8 cellular contexts compared by ENCODE assay signal in the genomic region with DNA sequence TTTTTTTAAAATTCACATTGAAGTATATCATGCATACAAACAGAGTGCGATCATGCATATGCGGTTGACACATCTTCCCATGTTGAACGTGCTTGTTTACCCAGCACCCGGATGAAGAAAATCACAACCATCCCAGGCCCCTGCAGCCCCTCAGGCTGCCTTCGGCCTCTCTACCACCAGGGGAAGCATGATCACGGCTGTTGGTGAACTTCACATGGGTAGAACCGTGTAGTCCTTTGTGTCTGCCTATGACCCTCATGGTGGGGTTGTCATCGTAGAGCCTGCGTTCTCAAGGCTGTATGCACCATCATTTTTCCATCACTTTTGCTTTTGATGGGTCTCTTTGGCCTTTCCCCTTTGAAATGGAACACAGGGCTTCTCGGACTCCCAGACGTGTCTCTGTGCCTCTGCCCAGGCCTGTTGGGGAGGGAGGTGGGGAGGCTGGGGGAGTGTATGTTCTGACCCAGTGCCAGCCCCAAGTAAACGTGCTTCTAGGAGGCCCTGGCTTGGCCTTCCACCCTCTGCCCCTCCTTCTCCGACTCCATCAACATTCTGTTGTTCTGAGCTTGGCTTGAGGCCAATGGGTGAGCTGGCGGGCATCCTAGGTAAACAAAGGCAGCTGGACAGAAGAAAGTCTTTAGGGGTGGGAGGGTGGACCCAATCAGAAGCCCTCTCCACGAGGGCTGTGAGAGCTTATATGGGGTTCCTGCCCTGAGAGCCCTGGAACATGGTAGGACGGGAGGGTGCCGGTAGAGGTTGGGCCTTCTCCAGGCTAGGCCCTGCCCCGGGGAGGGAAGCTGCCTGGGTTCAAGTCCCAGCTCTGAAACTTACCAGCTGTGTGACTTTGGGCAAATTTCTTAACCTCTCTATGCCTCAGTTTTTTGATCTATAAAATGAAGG. TPM values are rescaled to one million over a fixed set of nuclear protein-coding genes. Genes with fewer than 3 reads are reported as not detected.
DNase-seq lines count a peak whose midpoint lies in the region; ATAC-seq and TF ChIP-seq lines count a peak whose summit lies in the region.

No MANE protein-coding gene starts in this region.

- no peaks in the 10 kb centered on the region for H3K9me3 ChIP-seq in Peyer's patch

- in situ Hi-C loops in G401 (cut with HindIII; ENCODE audit: low sequenced_read_pairs) = no loop called here

- ATAC-seq in HG03565 (IDR thresholded peaks at IDR 0.05; ENCODE audit: unreplicated experiment) = no peak
- ATAC-seq in activated T-cell treated with anti-CD3 and anti-CD28 coated beads, Interleukin-2, amount 50 U/mL, for 72 hours (replicated peaks in 1 of 2) = no peak

- H3K4me3 Mint-ChIP-seq in HFFc6 = no peak overlapping the region
- no peak overlapping the region for H3K4me3 Mint-ChIP-seq in activated T-cell treated with anti-CD3 and anti-CD28 coated beads, Interleukin-2, amount 50 U/mL, for 72 hours

- H3K4me1 Mint-ChIP-seq in HFFc6 (ENCODE audit: low read depth) = peaks cover 62% of the 10 kb centered on the region
- H3K4me1 Mint-ChIP-seq in activated T-cell treated with anti-CD3 and anti-CD28 coated beads, Interleukin-2, amount 50 U/mL, for 72 hours (ENCODE audit: low read depth) = peaks cover 8% of the 10 kb centered on the region

- H3K27me3 ChIP-seq in Peyer's patch = no peaks in the 10 kb centered on the region

- DNase-seq in HFFc6 (no peak), Peyer's patch (peak in 2 of 3 donors; percentile 66 to 70), fibroblast of villous mesenchyme (ENCODE audit: low read depth) (peak; percentile 64), renal cortical epithelial cell (ENCODE audit: low read depth) (peak; percentile 79), G401 (ENCODE audit: low spot score) (no peak), SK-N-DZ (ENCODE audit: low spot score) (no peak)
- no peak for DNase-seq in activated T-cell treated with anti-CD3 and anti-CD28 coated beads, Interleukin-2, amount 50 U/mL, for 72 hours

- H3K4me3 ChIP-seq in Peyer's patch (no peak overlapping the region), fibroblast of villous mesenchyme (ENCODE audit: low read depth, low read length) (no peak overlapping the region)

- peak overlapping the region in 3 of 4 donors; percentile 18 to 77 (median 68) for H3K27ac ChIP-seq in Peyer's patch

- TF ChIP-seq CTCF in HFFc6 (IDR thresholded peaks at IDR 0.05) = no peak
- TF ChIP-seq CTCF in Peyer's patch (IDR thresholded peaks at IDR 0.05) = no peak
- peak; percentile 21 for TF ChIP-seq CTCF in fibroblast of villous mesenchyme (IDR thresholded peaks at IDR 0.05; ENCODE audit: insufficient read depth, low read depth, low read length)

- no peaks in the 10 kb centered on the region for H3K36me3 Mint-ChIP-seq in HFFc6 (ENCODE audit: low read depth)
- no peaks in the 10 kb centered on the region for H3K36me3 Mint-ChIP-seq in activated T-cell treated with anti-CD3 and anti-CD28 coated beads, Interleukin-2, amount 50 U/mL, for 72 hours (ENCODE audit: insufficient read depth in 2 of 2)

- peaks cover 0 to 35% (median 0%) of the 10 kb centered on the region in 4 donors for H3K4me1 ChIP-seq in Peyer's patch

- H3K9me3 Mint-ChIP-seq in HFFc6 = no peaks in the 10 kb centered on the region
- H3K9me3 Mint-ChIP-seq in activated T-cell treated with anti-CD3 and anti-CD28 coated beads, Interleukin-2, amount 50 U/mL, for 72 hours = no peaks in the 10 kb centered on the region

- H3K27ac Mint-ChIP-seq in HFFc6 = peak overlapping the region; percentile 73; the same call in 1 of the 2 replicates
- H3K27ac Mint-ChIP-seq in activated T-cell treated with anti-CD3 and anti-CD28 coated beads, Interleukin-2, amount 50 U/mL, for 72 hours = no peak overlapping the region

- TF ChIP-seq POLR2A in Peyer's patch (IDR thresholded peaks at IDR 0.05) = no peak

- H3K27me3 Mint-ChIP-seq in HFFc6 (ENCODE audit: insufficient read depth) = peaks cover 8% of the 10 kb centered on the region; the same call in 1 of the 2 replicates
- H3K27me3 Mint-ChIP-seq in activated T-cell treated with anti-CD3 and anti-CD28 coated beads, Interleukin-2, amount 50 U/mL, for 72 hours (ENCODE audit: low read depth) = no peaks in the 10 kb centered on the region

- peaks cover 0 to 10% (median 0%) of the 10 kb centered on the region in 3 donors for H3K36me3 ChIP-seq in Peyer's patch

RNA-seq across cellular contexts. Expression of gene TGM2, which starts 39.7 kb away (rescaled TPM):
- 100 to 1,000 TPM in 5 of 6 experiments, 10 to 100 TPM in 1; 99.6 to 430 (median 111) TPM for total RNA-seq in HFFc6 (2021; fragmentation: NEBNext Ultra II Directional; extraction: Animal tissue kit (Norgen Biotek cat#: 25700))
- 100 to 1,000 TPM in 3 of 4 donors, 10 to 100 TPM in 1; 31.4 to 216 (median 145) TPM for total RNA-seq in Peyer's patch
- 1,041 and 2,020 TPM in 2 replicates for total RNA-seq in fibroblast of villous mesenchyme
- total RNA-seq in renal cortical epithelial cell = 141 and 245 TPM in 2 replicates
- 13.1 and 23.4 TPM in 2 replicates for total RNA-seq in G401 (2014; rRNA removed; shearing (Covaris generic))
- polyA plus RNA-seq in SK-N-DZ (2014; cell fraction: cytosol; rRNA removed) = 0.56 and 0.81 TPM in 2 replicates
- 0.08 and 0.23 TPM in 2 replicates for polyA plus RNA-seq in SK-N-DZ (2014; cell fraction: nucleus; rRNA removed)
- under 1 TPM; 0.23 to 0.38 TPM for total RNA-seq in activated T-cell treated with anti-CD3 and anti-CD28 coated beads, Interleukin-2, amount 50 U/mL, for 72 hours

Comparison
In these comparisons a context has a peak if more than half of its experiments do, and no peak if none do; other contexts are left out.
1. DNase-seq: peak in Peyer's patch (2 of 3), fibroblast of villous mesenchyme (single experiment) and renal cortical epithelial cell (single experiment); none in HFFc6 (single experiment), G401 (single experiment), SK-N-DZ (single experiment) and activated T-cell treated with anti-CD3 and anti-CD28 coated beads, Interleukin-2, amount 50 U/mL, for 72 hours (0 of 2).
2. RNA of gene TGM2, which starts 39.7 kb away (total RNA-seq): 1,041 to 2,020 TPM in fibroblast of villous mesenchyme, 31.4 to 216 TPM in Peyer's patch, 141 to 245 TPM in renal cortical epithelial cell, 99.6 to 430 TPM in HFFc6 and 13.1 to 23.4 TPM in G401; 0.23 to 0.38 TPM in activated T-cell treated with anti-CD3 and anti-CD28 coated beads, Interleukin-2, amount 50 U/mL, for 72 hours; every median in the first group is over 10 times any median in the second.